Comparison of ENCODE assay signal across 1 cellular context in genomic region chr2:11354363-11355154, GRCh38.
TF ChIP-seq lines count a peak whose summit lies in the region.

No MANE protein-coding gene starts in this region.

TF ChIP-seq in HepG2, 621 proteins besides CTCF, POLR2A, EP300 and RAD21 (continued from another document and continues in another):
- TF ChIP-seq ZNF747 (CRISPR knock-in tag; IDR thresholded peaks at IDR 0.05; ENCODE audit: borderline replicate concordance) (peak; percentile 96), RFX1 (IDR thresholded peaks at IDR 0.05) (no peak), ZNF331 (CRISPR knock-in tag; IDR thresholded peaks at IDR 0.05) (peak; percentile 98), MAX (IDR thresholded peaks at IDR 0.05) (peak; percentile 96), RORA (CRISPR knock-in tag; IDR thresholded peaks at IDR 0.05) (no peak; the same call in 1 of the 2 replicates), CHD4 (IDR thresholded peaks at IDR 0.05; ENCODE audit: borderline replicate concordance, low read length) (no peak; the same call in 1 of the 2 replicates), SALL2 (CRISPR knock-in tag; IDR thresholded peaks at IDR 0.05) (peak; percentile 73), ZGPAT (CRISPR knock-in tag; IDR thresholded peaks at IDR 0.05) (peak; percentile 99), RELA (CRISPR knock-in tag; IDR thresholded peaks at IDR 0.05) (peak; percentile 30; the same call in 1 of the 2 replicates), GABPB1 (CRISPR knock-in tag; IDR thresholded peaks at IDR 0.05) (peak; percentile 66), MYNN (CRISPR knock-in tag; IDR thresholded peaks at IDR 0.05; ENCODE audit: low read depth) (0 out of 2 replicates have a peak, but pooled peaks have one; percentile 73), EZH2 (conservative IDR thresholded peaks at IDR 0.05; ENCODE audit: low read depth, low read length) (no peak), ZNF773 (CRISPR knock-in tag; IDR thresholded peaks at IDR 0.05; ENCODE audit: borderline replicate concordance) (no peak), ZXDC (CRISPR knock-in tag; IDR thresholded peaks at IDR 0.05) (no peak; the same call in 1 of the 2 replicates), TFDP2 (CRISPR knock-in tag; IDR thresholded peaks at IDR 0.05) (peak; percentile 86), ZFP36L1 (CRISPR knock-in tag; IDR thresholded peaks at IDR 0.05) (peak; percentile 99), HNRNPK (IDR thresholded peaks at IDR 0.05; ENCODE audit: low read depth, low read length, poor library complexity, severe bottlenecking) (peak; percentile 90), HNF1B (CRISPR knock-in tag; IDR thresholded peaks at IDR 0.05) (peak; percentile 86), RARA (CRISPR knock-in tag; IDR thresholded peaks at IDR 0.05) (peak; percentile 99), SNAPC5 (CRISPR knock-in tag; IDR thresholded peaks at IDR 0.05; ENCODE audit: borderline replicate concordance) (0 out of 2 replicates have a peak, but pooled peaks have one; percentile 85), HNRNPH1 (optimal IDR thresholded peaks at IDR 0.05; ENCODE audit: low read depth, low read length) (peak; percentile 58), SOX13 (IDR thresholded peaks at IDR 0.05) (peak; percentile 98), SOX13 (CRISPR knock-in tag; conservative IDR thresholded peaks at IDR 0.05 in 1 of 2, IDR thresholded peaks at IDR 0.05 in 1 of 2) (peak in 1 of 2 experiments; percentile 98; a peak in 2 of 4 replicates), ZNF138 (CRISPR knock-in tag; IDR thresholded peaks at IDR 0.05; ENCODE audit: low read depth) (0 out of 2 replicates have a peak, but pooled peaks have one; percentile 51), MYPOP (CRISPR knock-in tag; IDR thresholded peaks at IDR 0.05) (peak; percentile 88), ZSCAN20 (CRISPR knock-in tag; IDR thresholded peaks at IDR 0.05; ENCODE audit: borderline replicate concordance) (no peak; the same call in 1 of the 2 replicates), ZNF17 (CRISPR knock-in tag; IDR thresholded peaks at IDR 0.05) (0 out of 2 replicates have a peak, but pooled peaks have one; percentile 26), ZNF878 (CRISPR knock-in tag; IDR thresholded peaks at IDR 0.05) (peak; percentile 95), HBP1 (CRISPR knock-in tag; IDR thresholded peaks at IDR 0.05; ENCODE audit: low read depth) (peak; percentile 89), RBM22 (optimal IDR thresholded peaks at IDR 0.05; ENCODE audit: low read length) (peak; percentile 57), AGO1 (IDR thresholded peaks at IDR 0.05; ENCODE audit: low read depth, low read length, poor library complexity, severe bottlenecking) (no peak), ZNF431 (CRISPR knock-in tag; IDR thresholded peaks at IDR 0.05; ENCODE audit: borderline replicate concordance, low read depth) (peak; percentile 98), MYC (CRISPR knock-in tag; IDR thresholded peaks at IDR 0.05; ENCODE audit: borderline replicate concordance) (peak; percentile 95), ZNF691 (CRISPR knock-in tag; IDR thresholded peaks at IDR 0.05; ENCODE audit: borderline replicate concordance, low read depth) (peak; percentile 95), ZNF761 (CRISPR knock-in tag; conservative IDR thresholded peaks at IDR 0.05) (0 out of 2 replicates have a peak, but pooled peaks have one; percentile 17), DNMT1 (CRISPR knock-in tag; IDR thresholded peaks at IDR 0.05) (no peak), CEBPG (CRISPR knock-in tag; IDR thresholded peaks at IDR 0.05) (peak; percentile 90), NR2F6 (IDR thresholded peaks at IDR 0.05) (peak; percentile 93), NR2F6 (CRISPR knock-in tag; IDR thresholded peaks at IDR 0.05) (peak; percentile 95), ATF3 (CRISPR knock-in tag; IDR thresholded peaks at IDR 0.05) (peak; percentile 91), PHF8 (CRISPR knock-in tag; IDR thresholded peaks at IDR 0.05) (peak; percentile 66), RBFOX2 (IDR thresholded peaks at IDR 0.05; ENCODE audit: low read depth, low read length) (peak; percentile 19; the same call in 1 of the 2 replicates), ZNF614 (CRISPR knock-in tag; IDR thresholded peaks at IDR 0.05; ENCODE audit: borderline replicate concordance) (peak; percentile 98), SAP130 (CRISPR knock-in tag; IDR thresholded peaks at IDR 0.05; ENCODE audit: low read depth) (peak; percentile 99), KIAA2018 (CRISPR knock-in tag; IDR thresholded peaks at IDR 0.05; ENCODE audit: borderline replicate concordance) (no peak)
